ENCODE assay signal across 1 cellular context in the genomic region with DNA sequence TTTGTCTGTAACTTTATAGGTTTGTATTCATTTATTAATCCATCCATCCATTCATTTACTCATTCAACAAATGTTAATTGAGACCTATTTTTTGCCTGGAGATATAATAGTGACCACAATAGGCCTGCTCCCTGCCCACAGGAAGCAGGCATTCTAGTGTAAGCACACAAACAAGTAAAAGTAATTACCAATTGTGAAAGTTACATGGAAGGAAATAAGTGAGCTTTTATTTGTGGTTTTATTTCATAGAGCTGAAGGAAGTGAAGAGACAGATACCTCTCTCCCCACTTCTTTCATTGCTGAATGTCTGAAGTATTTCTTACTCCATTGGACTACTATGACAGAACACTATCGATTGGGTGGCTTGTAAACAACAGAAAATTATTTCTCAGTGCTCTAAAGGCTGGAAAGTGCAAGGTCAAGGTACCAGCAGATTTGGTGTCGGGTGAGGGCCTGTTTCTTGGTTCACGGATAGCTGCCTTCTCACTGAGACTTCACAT.
TF ChIP-seq lines count a peak whose summit lies in the region.

No MANE protein-coding gene starts in this region.

TF ChIP-seq in IMR-90, 13 proteins besides CTCF, POLR2A, EP300 and RAD21:
- TF ChIP-seq SMC3 (IDR thresholded peaks at IDR 0.05; ENCODE audit: low read depth, low read length) (no peak), CHD1 (IDR thresholded peaks at IDR 0.05; ENCODE audit: low read depth, low read length) (no peak), FOS (IDR thresholded peaks at IDR 0.05; ENCODE audit: low read depth, low read length) (no peak), MAFK (IDR thresholded peaks at IDR 0.05; ENCODE audit: low read depth, low read length) (no peak), MXI1 (IDR thresholded peaks at IDR 0.05; ENCODE audit: borderline replicate concordance, low read depth, low read length) (no peak), BHLHE40 (IDR thresholded peaks at IDR 0.05; ENCODE audit: low read depth, low read length) (no peak), CEBPB (IDR thresholded peaks at IDR 0.05; ENCODE audit: low read depth, low read length) (no peak), MAZ (IDR thresholded peaks at IDR 0.05; ENCODE audit: borderline replicate concordance, low read depth, low read length) (no peak), NFE2L2 (IDR thresholded peaks at IDR 0.05; ENCODE audit: low read depth, low read length) (no peak), RFX5 (IDR thresholded peaks at IDR 0.05; ENCODE audit: low read depth, low read length) (no peak), RCOR1 (IDR thresholded peaks at IDR 0.05; ENCODE audit: insufficient replicate concordance, low read length) (no peak)
- TF ChIP-seq, protein P1, sequence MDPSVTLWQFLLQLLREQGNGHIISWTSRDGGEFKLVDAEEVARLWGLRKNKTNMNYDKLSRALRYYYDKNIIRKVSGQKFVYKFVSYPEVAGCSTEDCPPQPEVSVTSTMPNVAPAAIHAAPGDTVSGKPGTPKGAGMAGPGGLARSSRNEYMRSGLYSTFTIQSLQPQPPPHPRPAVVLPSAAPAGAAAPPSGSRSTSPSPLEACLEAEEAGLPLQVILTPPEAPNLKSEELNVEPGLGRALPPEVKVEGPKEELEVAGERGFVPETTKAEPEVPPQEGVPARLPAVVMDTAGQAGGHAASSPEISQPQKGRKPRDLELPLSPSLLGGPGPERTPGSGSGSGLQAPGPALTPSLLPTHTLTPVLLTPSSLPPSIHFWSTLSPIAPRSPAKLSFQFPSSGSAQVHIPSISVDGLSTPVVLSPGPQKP (IDR thresholded peaks at IDR 0.05; ENCODE audit: borderline replicate concordance, low read depth, low read length): no peak
- TF ChIP-seq, protein P2, sequence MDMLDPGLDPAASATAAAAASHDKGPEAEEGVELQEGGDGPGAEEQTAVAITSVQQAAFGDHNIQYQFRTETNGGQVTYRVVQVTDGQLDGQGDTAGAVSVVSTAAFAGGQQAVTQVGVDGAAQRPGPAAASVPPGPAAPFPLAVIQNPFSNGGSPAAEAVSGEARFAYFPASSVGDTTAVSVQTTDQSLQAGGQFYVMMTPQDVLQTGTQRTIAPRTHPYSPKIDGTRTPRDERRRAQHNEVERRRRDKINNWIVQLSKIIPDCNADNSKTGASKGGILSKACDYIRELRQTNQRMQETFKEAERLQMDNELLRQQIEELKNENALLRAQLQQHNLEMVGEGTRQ (IDR thresholded peaks at IDR 0.05; ENCODE audit: low read depth, low read length): no peak
